In genomic region chr15:89640245-89640644, GRCh38 we compare ENCODE assay signal across 27 cellular contexts. TPM values are rescaled to one million over a fixed set of nuclear protein-coding genes. Genes with fewer than 3 reads are reported as not detected.
"Had no signal": no experiment of that assay in that cellular context is flagged by ENCODE, and none has a peak within 500 bp of the region (broad histone marks: within the 10 kb centered on the region; RNA-seq: fewer than 3 reads in every experiment).

No MANE protein-coding gene starts in this region.

- FAIRE-seq: colon, endothelial cell of umbilical vein, frontal cortex, keratinocyte had no signal

- H2AFZ ChIP-seq: hepatocyte had no signal

- H3K4me1 Mint-ChIP-seq: mesothelial cell of epicardium had no signal

- H3K27ac ChIP-seq: coronary artery, dorsolateral prefrontal cortex, esophagus muscularis mucosa, foreskin keratinocyte, gastroesophageal sphincter, heart left ventricle, hepatocyte, left lung, lower lobe of right lung had no signal

- H3K27me3 ChIP-seq: dorsolateral prefrontal cortex, esophagus muscularis mucosa, foreskin keratinocyte, gastroesophageal sphincter, heart left ventricle, hepatocyte, left lung had no signal

- DNase-seq: dermis blood vessel endothelial cell; dorsolateral prefrontal cortex; effector CD4-positive, alpha-beta T cell; effector memory CD4-positive, alpha-beta T cell; foreskin keratinocyte; hypothalamus; immature natural killer cell; left cardiac atrium; left lung; left ventricle myocardium superior; lower lobe of right lung; mesenchymal stem cell; mucosa of descending colon had no signal

- H3K36me3 ChIP-seq: lower lobe of right lung had no signal

- H3K4me1 ChIP-seq: esophagus muscularis mucosa, foreskin keratinocyte, gastroesophageal sphincter, heart left ventricle, left lung, lower lobe of right lung had no signal

- H3K9me3 ChIP-seq: esophagus muscularis mucosa, gastroesophageal sphincter, heart left ventricle, left lung, lower lobe of right lung, mucosa of descending colon had no signal

- H3K4me2 ChIP-seq: hepatocyte had no signal

- ATAC-seq: foreskin keratinocyte, gastroesophageal sphincter, heart left ventricle, left cardiac atrium, left lung, left ventricle myocardium superior, lower lobe of right lung, mucosa of descending colon had no signal

- H3K4me3 ChIP-seq: coronary artery, dorsolateral prefrontal cortex, esophagus muscularis mucosa, gastroesophageal sphincter, heart left ventricle, hepatocyte, left lung, lower lobe of right lung, mucosa of descending colon had no signal

- H3K27ac Mint-ChIP-seq: mesothelial cell of epicardium had no signal

- H3K79me2 ChIP-seq: hepatocyte had no signal

- H3K4me3 Mint-ChIP-seq: immature natural killer cell, mesothelial cell of epicardium had no signal

RNA-seq across cellular contexts. Expression of gene PLIN1, which starts 38.9 kb away (rescaled TPM):
- total RNA-seq: endothelial cell of umbilical vein had no signal
- polyA plus RNA-seq: immature natural killer cell had no signal

RNA-seq across cellular contexts. Expression of gene WDR93, which starts 50.4 kb away (rescaled TPM):
- total RNA-seq: dermis blood vessel endothelial cell, endothelial cell of umbilical vein, epithelial cell of proximal tubule, fibroblast of villous mesenchyme, foreskin keratinocyte, left cardiac atrium, left ventricle myocardium superior, lung microvascular endothelial cell, myocyte had no signal
- polyA plus RNA-seq: foreskin keratinocyte, hepatocyte had no signal
